In genomic region chr7:100465702-100466311, GRCh38 we compare ENCODE assay signal across 1 cellular context.
TF ChIP-seq lines count a peak whose summit lies in the region.

No MANE protein-coding gene starts in this region.

TF ChIP-seq in H1, 55 proteins besides CTCF, POLR2A, EP300 and RAD21 (continued from another document):
- TF ChIP-seq JUND (IDR thresholded peaks at IDR 0.05; ENCODE audit: low read length) (no peak), TBP (IDR thresholded peaks at IDR 0.05; ENCODE audit: low read depth, low read length) (no peak), HDAC2 (IDR thresholded peaks at IDR 0.05; ENCODE audit: borderline replicate concordance in 1 of 2, low read depth in 2 of 2, low read length in 2 of 2) (0 out of 4 replicates have a peak, but pooled peaks of 1 of the 2 experiments have one; percentile 19), KDM1A (IDR thresholded peaks at IDR 0.05; ENCODE audit: borderline replicate concordance, low read length) (peak; percentile 64; the same call in 1 of the 2 replicates), YY1 (IDR thresholded peaks at IDR 0.05; ENCODE audit: low read depth, low read length) (0 out of 2 replicates have a peak, but pooled peaks have one; percentile 9), ASH2L (IDR thresholded peaks at IDR 0.05; ENCODE audit: low read length) (no peak), CHD7 (IDR thresholded peaks at IDR 0.05; ENCODE audit: insufficient replicate concordance, low read length) (no peak), GABPA (IDR thresholded peaks at IDR 0.05; ENCODE audit: borderline replicate concordance, insufficient read depth, low read length) (peak; percentile 44; the same call in 1 of the 2 replicates), TCF12 (IDR thresholded peaks at IDR 0.05; ENCODE audit: low read depth, low read length) (0 out of 2 replicates have a peak, but pooled peaks have one; percentile 43)
